ENCODE assay signal across 8 cellular contexts in the genomic region with DNA sequence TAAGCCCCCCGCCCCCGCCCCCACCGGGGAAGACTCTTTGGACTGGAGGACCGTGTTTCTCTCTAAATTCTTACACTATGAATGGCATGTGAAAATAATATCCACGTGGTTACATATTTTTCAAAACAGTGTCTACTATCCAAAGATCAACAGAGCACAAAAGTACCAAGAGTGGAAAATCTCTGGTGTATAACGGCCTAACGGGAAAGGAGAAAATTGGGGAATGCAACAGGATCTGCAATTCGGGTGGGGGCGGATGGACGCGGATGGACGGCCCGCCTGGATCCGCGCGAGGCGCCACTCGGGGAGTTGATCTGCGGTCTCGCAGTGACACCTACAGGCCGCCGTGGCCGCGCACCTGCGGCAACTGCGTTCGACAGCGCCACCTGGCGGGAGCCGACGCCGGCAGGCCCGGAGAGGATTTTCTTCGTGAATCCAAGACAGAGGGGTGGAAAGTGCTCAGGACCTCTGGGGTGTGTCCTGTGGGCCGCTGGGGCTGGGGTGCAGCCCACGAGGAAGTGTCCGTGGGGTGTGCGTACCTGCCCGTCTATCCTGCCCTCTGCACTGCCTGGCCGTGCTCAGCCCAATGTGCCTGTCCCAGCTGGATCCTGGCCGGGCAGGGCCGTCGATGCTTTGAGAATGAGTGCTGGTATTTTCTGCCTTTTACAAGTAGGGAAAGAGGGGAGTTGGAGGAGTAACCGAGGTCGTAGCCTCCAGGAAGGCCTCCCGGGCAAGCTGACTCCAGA. TPM values are rescaled to one million over a fixed set of nuclear protein-coding genes. Genes with fewer than 3 reads are reported as not detected.
DNase-seq lines count a peak whose midpoint lies in the region; ATAC-seq, FAIRE-seq and TF ChIP-seq lines count a peak whose summit lies in the region.

No MANE protein-coding gene starts in this region.

- no peaks in the 10 kb centered on the region for H3K79me2 ChIP-seq in keratinocyte (ENCODE audit: control insufficient read depth, insufficient read depth, low read length)

- no peaks in the 10 kb centered on the region for H3K4me1 ChIP-seq in keratinocyte (ENCODE audit: control insufficient read depth, extremely low read depth, insufficient read depth, low read length)

- H3K4me3 ChIP-seq in keratinocyte (ENCODE audit: control insufficient read depth in 2 of 3, extremely low read depth in 1 of 3, insufficient read depth in 2 of 3, low read depth in 1 of 3, low read length in 3 of 3) = no peak overlapping the region

- H3K27me3 Mint-ChIP-seq in HFFc6 (ENCODE audit: insufficient read depth) = peaks cover 12% of the 10 kb centered on the region
- peaks cover 2% of the 10 kb centered on the region; the same call in 1 of the 2 replicates for H3K27me3 Mint-ChIP-seq in WTC11 (ENCODE audit: low read depth)

- no peaks in the 10 kb centered on the region for H3K36me3 Mint-ChIP-seq in HFFc6 (ENCODE audit: low read depth)
- H3K36me3 Mint-ChIP-seq in WTC11 = no peaks in the 10 kb centered on the region

- CTCF ChIA-PET in WTC11 (lab: Charles Lee) = interaction anchor here (0.7 to 3.4 kb wide), 18 partner anchors 10 to 799 kb away, joined by 3 to 14 read pairs (median 3); partner anchors contain the start of gene VAPB

- H3K27me3 ChIP-seq in keratinocyte (ENCODE audit: control insufficient read depth, extremely low read depth, insufficient read depth, low read length) = peaks cover 53% of the 10 kb centered on the region

- no peak overlapping the region for H3K4me2 ChIP-seq in keratinocyte (ENCODE audit: control insufficient read depth, extremely low read depth, insufficient read depth, low read depth, low read length)

- H2AFZ ChIP-seq in keratinocyte (ENCODE audit: control insufficient read depth, low read length) = no peak overlapping the region

- DNase-seq in HFFc6 = peak; percentile 53
- DNase-seq in NCI-H1930 (lab: John Stamatoyannopoulos, UW) = peak; percentile 50 to 86
- peak; percentile 91 for DNase-seq in WTC11 (ENCODE audit: low spot score)
- DNase-seq in T47D (ENCODE audit: low read depth in 1 of 2, low spot score in 1 of 2) = peak; percentile 82 to 92
- no peak for DNase-seq in keratinocyte (ENCODE audit: low read depth, low spot score)
- peak; percentile 80 to 93 (median 83) for DNase-seq in stimulated activated CD4-positive, alpha-beta T cell treated with anti-CD3 and anti-CD28 coated beads, Interleukin-1b, Interleukin-23, amount 100 ng/mL, for 24 hours (ENCODE audit: low read depth in 4 of 4, low spot score in 1 of 4)

- FAIRE-seq in G401.6 (lab: Jason Lieb, UNC) = peak; percentile 79
- FAIRE-seq in keratinocyte (lab: Jason Lieb, UNC) = peak; percentile 62

- H3K4me3 Mint-ChIP-seq in HFFc6 = no peak overlapping the region
- H3K4me3 Mint-ChIP-seq in WTC11 = peak overlapping the region; percentile 49

- H3K9me3 Mint-ChIP-seq in HFFc6 = no peaks in the 10 kb centered on the region
- no peaks in the 10 kb centered on the region; the same call in 1 of the 2 replicates for H3K9me3 Mint-ChIP-seq in WTC11

- H3K27ac Mint-ChIP-seq in HFFc6 (peak overlapping the region; percentile 42; the same call in 1 of the 2 replicates), WTC11 (no peak overlapping the region)

- H3K9ac ChIP-seq in keratinocyte (ENCODE audit: control insufficient read depth, extremely low read depth, insufficient read depth, low read length) = peak overlapping the region; percentile 6

- no peaks in the 10 kb centered on the region for H3K9me3 ChIP-seq in keratinocyte (ENCODE audit: control insufficient read depth, low read depth, low read length)

- TF ChIP-seq CTCF in HFFc6 (IDR thresholded peaks at IDR 0.05) = peak; percentile 100
- TF ChIP-seq CTCF in WTC11 (IDR thresholded peaks at IDR 0.05) = peak; percentile 100
- TF ChIP-seq CTCF in keratinocyte (optimal IDR thresholded peaks at IDR 0.05 in 1 of 3, IDR thresholded peaks at IDR 0.05 in 1 of 3, conservative IDR thresholded peaks at IDR 0.05 in 1 of 3; ENCODE audit: extremely low read depth in 1 of 3, insufficient read depth in 2 of 3, low read length in 3 of 3) = peak; percentile 99 to 100 (median 100)

- no peaks in the 10 kb centered on the region for H3K36me3 ChIP-seq in keratinocyte (ENCODE audit: control insufficient read depth in 2 of 2, extremely low read depth in 1 of 2, insufficient read depth in 2 of 2, low read length in 2 of 2)

- in situ Hi-C loops in T47D (cut with HindIII; ENCODE audit: low pct_unique_long_range_greater_than_20kb, low sequenced_read_pairs) = no loop called here

- no peak overlapping the region for H3K27ac ChIP-seq in keratinocyte (ENCODE audit: control insufficient read depth, insufficient read depth, low read length)

- H4K20me1 ChIP-seq in keratinocyte (ENCODE audit: control insufficient read depth, extremely low read depth, insufficient read depth, low read length) = no peaks in the 10 kb centered on the region

- no peaks in the 10 kb centered on the region for H3K9me1 ChIP-seq in keratinocyte (ENCODE audit: control insufficient read depth, extremely low read depth, insufficient read depth, low read length)

- peak; percentile 70 for ATAC-seq in WTC11
- no peak for ATAC-seq in HG03442 (IDR thresholded peaks at IDR 0.05; ENCODE audit: unreplicated experiment)

- dilution Hi-C loops in keratinocyte (cut with MboI; ENCODE audit: extremely low pct_ligation_motif_present, low sequenced_read_pairs) = no loop called here

- H3K4me1 Mint-ChIP-seq in HFFc6 (ENCODE audit: low read depth) (peaks cover 10% of the 10 kb centered on the region), WTC11 (peaks cover 4% of the 10 kb centered on the region)

- POLR2A ChIA-PET in WTC11 (lab: Charles Lee) = no interaction called here

TF ChIP-seq in WTC11, 78 proteins besides CTCF, POLR2A, EP300 and RAD21 (continues in another document):
- TF ChIP-seq MXD4 (CRISPR knock-in tag; IDR thresholded peaks at IDR 0.05; ENCODE audit: borderline replicate concordance) = no peak
- TF ChIP-seq, protein P1, sequence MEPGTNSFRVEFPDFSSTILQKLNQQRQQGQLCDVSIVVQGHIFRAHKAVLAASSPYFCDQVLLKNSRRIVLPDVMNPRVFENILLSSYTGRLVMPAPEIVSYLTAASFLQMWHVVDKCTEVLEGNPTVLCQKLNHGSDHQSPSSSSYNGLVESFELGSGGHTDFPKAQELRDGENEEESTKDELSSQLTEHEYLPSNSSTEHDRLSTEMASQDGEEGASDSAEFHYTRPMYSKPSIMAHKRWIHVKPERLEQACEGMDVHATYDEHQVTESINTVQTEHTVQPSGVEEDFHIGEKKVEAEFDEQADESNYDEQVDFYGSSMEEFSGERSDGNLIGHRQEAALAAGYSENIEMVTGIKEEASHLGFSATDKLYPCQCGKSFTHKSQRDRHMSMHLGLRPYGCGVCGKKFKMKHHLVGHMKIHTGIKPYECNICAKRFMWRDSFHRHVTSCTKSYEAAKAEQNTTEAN (CRISPR knock-in tag; IDR thresholded peaks at IDR 0.05) = no peak; the same call in 1 of the 2 replicates
- TF ChIP-seq ZBTB21 (CRISPR knock-in tag; IDR thresholded peaks at IDR 0.05; ENCODE audit: borderline replicate concordance) = peak; percentile 46; the same call in 1 of the 2 replicates
- no peak for TF ChIP-seq TEAD4 (CRISPR knock-in tag; IDR thresholded peaks at IDR 0.05)
- 0 out of 2 replicates have a peak, but pooled peaks have one; percentile 60 for TF ChIP-seq MYBL2 (CRISPR knock-in tag; IDR thresholded peaks at IDR 0.05)
- peak; percentile 96 for TF ChIP-seq HMGXB4 (CRISPR knock-in tag; IDR thresholded peaks at IDR 0.05)
- TF ChIP-seq, protein P2, sequence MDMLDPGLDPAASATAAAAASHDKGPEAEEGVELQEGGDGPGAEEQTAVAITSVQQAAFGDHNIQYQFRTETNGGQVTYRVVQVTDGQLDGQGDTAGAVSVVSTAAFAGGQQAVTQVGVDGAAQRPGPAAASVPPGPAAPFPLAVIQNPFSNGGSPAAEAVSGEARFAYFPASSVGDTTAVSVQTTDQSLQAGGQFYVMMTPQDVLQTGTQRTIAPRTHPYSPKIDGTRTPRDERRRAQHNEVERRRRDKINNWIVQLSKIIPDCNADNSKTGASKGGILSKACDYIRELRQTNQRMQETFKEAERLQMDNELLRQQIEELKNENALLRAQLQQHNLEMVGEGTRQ (CRISPR knock-in tag; IDR thresholded peaks at IDR 0.05) = no peak
- TF ChIP-seq SP1 (CRISPR knock-in tag; conservative IDR thresholded peaks at IDR 0.05) = peak; percentile 54; the same call in 1 of the 2 replicates
- TF ChIP-seq FOXK1 (CRISPR knock-in tag; IDR thresholded peaks at IDR 0.05) = 0 out of 2 replicates have a peak, but pooled peaks have one; percentile 19
- 0 out of 2 replicates have a peak, but pooled peaks have one; percentile 26 for TF ChIP-seq NFE2L1 (CRISPR knock-in tag; IDR thresholded peaks at IDR 0.05)
- TF ChIP-seq GABPB1 (CRISPR knock-in tag; IDR thresholded peaks at IDR 0.05) = peak; percentile 71; the same call in 1 of the 2 replicates
- peak; percentile 69; the same call in 1 of the 2 replicates for TF ChIP-seq FOXP1 (CRISPR knock-in tag; IDR thresholded peaks at IDR 0.05; ENCODE audit: borderline replicate concordance)
- 0 out of 2 replicates have a peak, but pooled peaks have one; percentile 24 for TF ChIP-seq ZNF416 (CRISPR knock-in tag; IDR thresholded peaks at IDR 0.05)

RNA-seq across cellular contexts. Expression of gene ANKRD60, which starts 18.6 kb away (rescaled TPM):
- not detected for total RNA-seq in HFFc6 (2021; fragmentation: NEBNext Ultra II Directional; extraction: Animal tissue kit (Norgen Biotek cat#: 25700))
- total RNA-seq in WTC11 (2021) = not detected in 3 replicates
- polyA plus RNA-seq in keratinocyte = not detected in 3 replicates
- polyA plus RNA-seq in keratinocyte (2011; ENCODE audit: low read depth) = not detected
- not detected in 2 replicates for polyA plus RNA-seq in keratinocyte (2011; cell fraction: cytosol; rRNA removed)
- not detected in 2 replicates for polyA plus RNA-seq in keratinocyte (2011; cell fraction: nucleus; rRNA removed)
- not detected in 2 replicates for polyA plus RNA-seq in keratinocyte (2012; ENCODE audit: low replicate concordance)
- not detected in 3 replicates for polyA minus RNA-seq in keratinocyte
- polyA minus RNA-seq in keratinocyte (2011; cell fraction: cytosol; rRNA and poly(A)+ RNA removed) = not detected
- polyA minus RNA-seq in keratinocyte (2011; cell fraction: nucleus; rRNA and poly(A)+ RNA removed) = not detected in 2 replicates
